In the genomic region with DNA sequence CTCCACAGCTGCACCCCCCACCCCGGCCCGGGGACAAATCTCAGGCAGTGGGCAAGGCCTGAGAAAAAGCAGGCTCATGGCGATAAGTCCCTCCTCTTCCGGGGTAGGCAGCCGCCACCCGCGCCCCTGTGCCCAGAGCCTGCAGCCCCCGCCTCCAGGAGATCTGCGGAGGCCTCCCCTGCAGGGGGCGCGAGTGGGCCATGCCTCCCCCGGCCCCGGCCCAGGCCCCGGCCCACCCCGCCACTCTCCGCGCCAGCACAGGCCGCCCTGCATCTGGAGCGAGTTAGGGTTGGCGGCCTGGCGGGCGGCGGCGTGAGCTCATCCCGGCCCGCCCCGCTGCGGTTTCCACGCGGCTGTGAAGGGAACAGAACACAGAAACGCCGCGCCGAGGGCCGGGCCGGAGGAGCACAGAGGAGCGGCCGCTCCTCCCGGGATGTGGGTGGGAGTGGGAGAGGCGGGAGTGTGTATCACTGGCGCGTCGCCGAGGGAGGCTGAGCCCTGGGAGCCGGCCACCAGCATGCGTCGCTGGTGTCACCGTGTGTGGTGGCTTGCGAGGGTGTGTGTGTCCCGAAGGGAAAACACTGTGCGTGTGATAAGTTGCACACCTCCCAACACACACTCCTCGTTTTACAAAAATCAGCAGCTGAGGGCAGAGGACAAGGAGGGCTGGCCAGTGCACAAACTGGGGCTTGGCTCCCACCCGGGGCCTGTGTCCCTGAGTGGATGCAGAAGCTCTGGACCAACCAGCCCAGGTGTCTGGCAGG, we compare ENCODE assay signal across 1 cellular context.
TF ChIP-seq lines count a peak whose summit lies in the region.

No MANE protein-coding gene starts in this region.

TF ChIP-seq in liver, 16 proteins besides CTCF, POLR2A, EP300 and RAD21 (continued from another document):
- TF ChIP-seq, protein P1, sequence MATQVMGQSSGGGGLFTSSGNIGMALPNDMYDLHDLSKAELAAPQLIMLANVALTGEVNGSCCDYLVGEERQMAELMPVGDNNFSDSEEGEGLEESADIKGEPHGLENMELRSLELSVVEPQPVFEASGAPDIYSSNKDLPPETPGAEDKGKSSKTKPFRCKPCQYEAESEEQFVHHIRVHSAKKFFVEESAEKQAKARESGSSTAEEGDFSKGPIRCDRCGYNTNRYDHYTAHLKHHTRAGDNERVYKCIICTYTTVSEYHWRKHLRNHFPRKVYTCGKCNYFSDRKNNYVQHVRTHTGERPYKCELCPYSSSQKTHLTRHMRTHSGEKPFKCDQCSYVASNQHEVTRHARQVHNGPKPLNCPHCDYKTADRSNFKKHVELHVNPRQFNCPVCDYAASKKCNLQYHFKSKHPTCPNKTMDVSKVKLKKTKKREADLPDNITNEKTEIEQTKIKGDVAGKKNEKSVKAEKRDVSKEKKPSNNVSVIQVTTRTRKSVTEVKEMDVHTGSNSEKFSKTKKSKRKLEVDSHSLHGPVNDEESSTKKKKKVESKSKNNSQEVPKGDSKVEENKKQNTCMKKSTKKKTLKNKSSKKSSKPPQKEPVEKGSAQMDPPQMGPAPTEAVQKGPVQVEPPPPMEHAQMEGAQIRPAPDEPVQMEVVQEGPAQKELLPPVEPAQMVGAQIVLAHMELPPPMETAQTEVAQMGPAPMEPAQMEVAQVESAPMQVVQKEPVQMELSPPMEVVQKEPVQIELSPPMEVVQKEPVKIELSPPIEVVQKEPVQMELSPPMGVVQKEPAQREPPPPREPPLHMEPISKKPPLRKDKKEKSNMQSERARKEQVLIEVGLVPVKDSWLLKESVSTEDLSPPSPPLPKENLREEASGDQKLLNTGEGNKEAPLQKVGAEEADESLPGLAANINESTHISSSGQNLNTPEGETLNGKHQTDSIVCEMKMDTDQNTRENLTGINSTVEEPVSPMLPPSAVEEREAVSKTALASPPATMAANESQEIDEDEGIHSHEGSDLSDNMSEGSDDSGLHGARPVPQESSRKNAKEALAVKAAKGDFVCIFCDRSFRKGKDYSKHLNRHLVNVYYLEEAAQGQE (IDR thresholded peaks at IDR 0.05): no peak
- no peak for TF ChIP-seq HNF4G (IDR thresholded peaks at IDR 0.05)
- no peak for TF ChIP-seq SP1 (IDR thresholded peaks at IDR 0.05)
- TF ChIP-seq FOXA1 (IDR thresholded peaks at IDR 0.05): no peak
